Comparison of ENCODE assay signal across 12 cellular contexts in genomic region chr18:63302647-63303405, GRCh38. TPM values are rescaled to one million over a fixed set of nuclear protein-coding genes. Genes with fewer than 3 reads are reported as not detected.
DNase-seq lines count a peak whose midpoint lies in the region; ATAC-seq and TF ChIP-seq lines count a peak whose summit lies in the region.
"Had no signal": no experiment of that assay in that cellular context is flagged by ENCODE, and none has a peak within 500 bp of the region (broad histone marks: within the 10 kb centered on the region; RNA-seq: fewer than 3 reads in every experiment).

No MANE protein-coding gene starts in this region.

- H3K4me3 Mint-ChIP-seq in MCF 10A (ENCODE audit: unreplicated experiment) = no peak overlapping the region
- peak overlapping the region; percentile 53 for H3K4me3 Mint-ChIP-seq in activated CD4-positive, alpha-beta memory T cell treated with anti-CD3 and anti-CD28 coated beads, Interleukin-2, amount 10 ng/mL, durations not matched to agents 7 days and 5 days

- ATAC-seq in esophagus mucosa = no peak

- POLR2A ChIA-PET in MCF 10A (lab: Yijun Ruan, JAX) = no interaction called here
- POLR2A ChIA-PET in activated CD4-positive, alpha-beta memory T cell treated with anti-CD3 and anti-CD28 coated beads, Interleukin-2, amount 10 ng/mL, durations not matched to agents 7 days and 5 days (lab: Charles Lee) = interaction anchor here (1.2 to 13.7 kb wide), 9 partner anchors 11 to 141 kb away, joined by 3 to 112 read pairs (median 5); partner anchors contain the start of gene BCL2

- H3K4me1 Mint-ChIP-seq in MCF 10A (ENCODE audit: insufficient read depth, unreplicated experiment) = no peaks in the 10 kb centered on the region
- H3K4me1 Mint-ChIP-seq in activated CD4-positive, alpha-beta memory T cell treated with anti-CD3 and anti-CD28 coated beads, Interleukin-2, amount 10 ng/mL, durations not matched to agents 7 days and 5 days = peaks cover 92% of the 10 kb centered on the region

- TF ChIP-seq CTCF in breast epithelium (IDR thresholded peaks at IDR 0.05) (peak in 1 of 3 donors; percentile 11), MCF 10A (IDR thresholded peaks at IDR 0.05; ENCODE audit: unreplicated experiment) (no peak), tibial nerve (IDR thresholded peaks at IDR 0.05) (no peak)

- TF ChIP-seq POLR2A in breast epithelium (IDR thresholded peaks at IDR 0.05) (no peak), tibial nerve (IDR thresholded peaks at IDR 0.05) (no peak)

- no peaks in the 10 kb centered on the region for H3K27me3 Mint-ChIP-seq in MCF 10A (ENCODE audit: insufficient read depth, unreplicated experiment)
- H3K27me3 Mint-ChIP-seq in activated CD4-positive, alpha-beta memory T cell treated with anti-CD3 and anti-CD28 coated beads, Interleukin-2, amount 10 ng/mL, durations not matched to agents 7 days and 5 days = no peaks in the 10 kb centered on the region

- H3K27ac Mint-ChIP-seq in MCF 10A (ENCODE audit: low read depth, unreplicated experiment) = no peak overlapping the region
- peak overlapping the region; percentile 83 for H3K27ac Mint-ChIP-seq in activated CD4-positive, alpha-beta memory T cell treated with anti-CD3 and anti-CD28 coated beads, Interleukin-2, amount 10 ng/mL, durations not matched to agents 7 days and 5 days

- H3K4me1 ChIP-seq in breast epithelium (peaks cover 9 to 17% of the 10 kb centered on the region in 2 donors), tibial nerve (peaks cover 0 to 97% (median 69%) of the 10 kb centered on the region in 4 donors)
- H3K4me1 ChIP-seq: HAP-1 had no signal

- no peaks in the 10 kb centered on the region for H3K27me3 ChIP-seq in breast epithelium
- no peaks in the 10 kb centered on the region for H3K27me3 ChIP-seq in tibial nerve

- H3K27ac ChIP-seq in breast epithelium (peak overlapping the region; percentile 71 to 85), tibial nerve (peak overlapping the region in 3 of 4 donors; percentile 21 to 89 (median 81))

- H3K9me3 ChIP-seq in breast epithelium (no peaks in the 10 kb centered on the region), tibial nerve (no peaks in the 10 kb centered on the region)
- H3K9me3 ChIP-seq: HAP-1 had no signal

- no peak for TF ChIP-seq EP300 in tibial nerve (IDR thresholded peaks at IDR 0.05)

- DNase-seq in breast epithelium (ENCODE audit: low spot score in 2 of 2) (no peak), MCF 10A (ENCODE audit: unreplicated experiment) (no peak), kidney tubule cell (ENCODE audit: low spot score) (peak; percentile 90), tibial nerve (ENCODE audit: low spot score in 2 of 2) (no peak), OCI-M1 (lab: John Stamatoyannopoulos, UW) (no peak), cerebellar nuclear complex (lab: John Stamatoyannopoulos, UW) (no peak)
- DNase-seq in activated CD4-positive, alpha-beta memory T cell treated with anti-CD3 and anti-CD28 coated beads, Interleukin-2, amount 10 ng/mL, durations not matched to agents 7 days and 5 days = no peak
- DNase-seq: activated effector memory CD4-positive, alpha-beta T cell treated with anti-CD3 and anti-CD28 coated beads, Interleukin-2, amount 50 U/mL, for 16 hours; EL; NCI-H446 had no signal

- CTCF ChIA-PET in MCF 10A (lab: Yijun Ruan, JAX) = interaction anchor here (1.2 kb wide), 1 partner anchor 26 kb away, joined by 3 read pairs; no protein-coding TSS in a partner anchor
- CTCF ChIA-PET in activated CD4-positive, alpha-beta memory T cell treated with anti-CD3 and anti-CD28 coated beads, Interleukin-2, amount 10 ng/mL, durations not matched to agents 7 days and 5 days (lab: Charles Lee) = interaction anchor here (0.9 to 6.6 kb wide), 3 partner anchors 10 to 136 kb away, joined by 3 to 58 read pairs (median 5); partner anchors contain the start of gene BCL2

- H3K36me3 ChIP-seq in breast epithelium (no peaks in the 10 kb centered on the region), tibial nerve (no peaks in the 10 kb centered on the region)
- H3K36me3 ChIP-seq: HAP-1 had no signal

- WGBS in tibial nerve, 2 donors = 38 to 43% methylated on average over 5 of the region's 5 CpGs

- no TSS peak for BruUV-seq in MCF 10A (replicated peaks; lab: Mats Ljungman, UMichigan)

- H3K9me3 Mint-ChIP-seq in MCF 10A (ENCODE audit: unreplicated experiment) = no peaks in the 10 kb centered on the region
- no peaks in the 10 kb centered on the region for H3K9me3 Mint-ChIP-seq in activated CD4-positive, alpha-beta memory T cell treated with anti-CD3 and anti-CD28 coated beads, Interleukin-2, amount 10 ng/mL, durations not matched to agents 7 days and 5 days

- H3K4me3 ChIP-seq in breast epithelium = no peak overlapping the region
- no peak overlapping the region for H3K4me3 ChIP-seq in tibial nerve
- H3K4me3 ChIP-seq: HAP-1 had no signal

- intact Hi-C loops in breast epithelium (cut with DNase I; ENCODE audit: low total_unique reads) (no loop called here), MCF 10A (cut with micrococcal nuclease) (no loop called here)

- H3K36me3 Mint-ChIP-seq in MCF 10A (ENCODE audit: insufficient read depth, unreplicated experiment) = no peaks in the 10 kb centered on the region
- peaks cover 85% of the 10 kb centered on the region for H3K36me3 Mint-ChIP-seq in activated CD4-positive, alpha-beta memory T cell treated with anti-CD3 and anti-CD28 coated beads, Interleukin-2, amount 10 ng/mL, durations not matched to agents 7 days and 5 days (ENCODE audit: low read depth)

RNA-seq across cellular contexts. Expression of gene BCL2, which starts 16.7 kb away (rescaled TPM):
- total RNA-seq in breast epithelium (10 to 100 TPM; 41.3 to 82.5 (median 43.6) TPM), MCF 10A (2022) (3.0 and 5.7 TPM in 2 replicates), tibial nerve (10 to 100 TPM; 54.7 to 79.1 (median 67.0) TPM), esophagus mucosa (2.3 TPM)
- 100 to 1,000 TPM; 102 to 109 TPM for total RNA-seq in activated CD4-positive, alpha-beta memory T cell treated with anti-CD3 and anti-CD28 coated beads, Interleukin-2, amount 10 ng/mL, durations not matched to agents 7 days and 5 days
